In the genomic region with DNA sequence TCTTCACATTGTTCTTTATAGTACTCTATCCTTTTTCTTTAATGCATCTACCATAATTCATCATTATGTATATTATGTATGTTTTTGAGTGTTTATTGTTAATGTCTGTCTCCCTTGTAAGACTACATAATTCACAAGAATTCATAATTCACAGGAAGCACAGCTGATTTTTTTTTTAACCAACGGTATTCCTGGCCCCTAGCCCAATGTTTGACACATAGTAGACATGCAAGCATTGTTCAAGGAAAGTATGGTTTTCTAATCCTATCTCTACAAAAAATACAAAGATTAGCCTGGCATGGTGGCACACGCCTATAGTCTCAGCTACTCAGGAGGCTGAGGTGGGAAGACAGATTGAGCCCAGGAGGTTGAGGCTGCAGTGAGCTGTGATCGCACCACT, we compare ENCODE assay signal across 14 cellular contexts.
"Had no signal": no experiment of that assay in that cellular context is flagged by ENCODE, and none has a peak within 500 bp of the region (broad histone marks: within the 10 kb centered on the region; RNA-seq: fewer than 3 reads in every experiment).

No MANE protein-coding gene starts in this region.

- H3K4me3 Mint-ChIP-seq: naive thymus-derived CD8-positive, alpha-beta T cell; neural crest cell had no signal

- H3K4me1 Mint-ChIP-seq: neural crest cell had no signal

- H3K27me3 Mint-ChIP-seq: naive thymus-derived CD8-positive, alpha-beta T cell had no signal

- H3K27ac ChIP-seq: gastrocnemius medialis, heart right ventricle, ovary had no signal

- ATAC-seq: gastrocnemius medialis; heart right ventricle; left lobe of liver; mucosa of descending colon; naive thymus-derived CD8-positive, alpha-beta T cell; right cardiac atrium had no signal

- H3K27ac Mint-ChIP-seq: naive thymus-derived CD8-positive, alpha-beta T cell had no signal

- H3K36me3 Mint-ChIP-seq: naive thymus-derived CD8-positive, alpha-beta T cell had no signal

- H3K9me3 Mint-ChIP-seq: naive thymus-derived CD8-positive, alpha-beta T cell; neural crest cell had no signal

- DNase-seq: erythroblast; gastrocnemius medialis; heart right ventricle; hypothalamus; islet precursor cell; mammary epithelial cell; mucosa of descending colon; naive thymus-derived CD8-positive, alpha-beta T cell; ovary; right cardiac atrium; stimulated activated CD4-positive, alpha-beta T cell treated with anti-CD3 and anti-CD28 coated beads, Interleukin-2, amount 100 ng/mL, for 48 hours; stimulated activated naive CD4-positive, alpha-beta T cell treated with Interleukin-2 at 50 U/mL for 16 hours had no signal
